ENCODE assay signal across 9 cellular contexts in genomic region chr12:31687101-31687527, GRCh38. TPM values are rescaled to one million over a fixed set of nuclear protein-coding genes. Genes with fewer than 3 reads are reported as not detected.
DNase-seq lines count a peak whose midpoint lies in the region; ATAC-seq and TF ChIP-seq lines count a peak whose summit lies in the region.
"Had no signal": no experiment of that assay in that cellular context is flagged by ENCODE, and none has a peak within 500 bp of the region (broad histone marks: within the 10 kb centered on the region; RNA-seq: fewer than 3 reads in every experiment).

No MANE protein-coding gene starts in this region.

- DNase-seq in RPMI8226, result peak; percentile 7
- DNase-seq in stimulated activated CD8-positive, alpha-beta memory T cell treated with anti-CD3 and anti-CD28 coated beads, Interleukin-4, amount 100 ng/mL, for 48 hours, result peak; percentile 27
- no peak for DNase-seq in endodermal cell
- DNase-seq: activated T-cell treated with anti-CD3 and anti-CD28 coated beads, Interleukin-2, amount 50 U/mL, for 1 hour had no signal

- no peak overlapping the region for H3K9ac ChIP-seq in endodermal cell (ENCODE audit: extremely low read depth, low read length, poor library complexity, severe bottlenecking)

- TF ChIP-seq POLR2A in GM18505 (IDR thresholded peaks at IDR 0.05; ENCODE audit: borderline replicate concordance, extremely low read depth, insufficient read depth, insufficient read length), result no peak

- peaks cover 8% of the 10 kb centered on the region for H3K4me1 Mint-ChIP-seq in endodermal cell

- H3K27ac Mint-ChIP-seq in endodermal cell, result no peak overlapping the region

- no peaks in the 10 kb centered on the region for H3K4me1 ChIP-seq in endodermal cell (ENCODE audit: control insufficient read depth, insufficient read depth, low read length)

- H3K27me3 Mint-ChIP-seq in endodermal cell (ENCODE audit: insufficient read depth), result no peaks in the 10 kb centered on the region

- no peak for TF ChIP-seq CTCF in endodermal cell (conservative IDR thresholded peaks at IDR 0.05)

- peaks cover 49% of the 10 kb centered on the region for H3K9me3 Mint-ChIP-seq in endodermal cell

- 94 to 100% methylated on average over 2 to 3 of the region's 3 CpGs for WGBS in endodermal cell (ENCODE audit: insufficient coverage in 1 of 2, insufficient read length in 1 of 2), 2 experiments

- H3K27me3 ChIP-seq in endodermal cell (ENCODE audit: control insufficient read depth, insufficient read depth, low read length, poor library complexity, severe bottlenecking), result no peaks in the 10 kb centered on the region

- no peak overlapping the region for H3K4me3 Mint-ChIP-seq in endodermal cell

- H3K27ac ChIP-seq in endodermal cell (ENCODE audit: low read depth, low read length), result no peak overlapping the region
- H3K27ac ChIP-seq: thoracic aorta had no signal

- H3K9me3 ChIP-seq in endodermal cell (ENCODE audit: control insufficient read depth, low read length), result peaks cover 22% of the 10 kb centered on the region

- ATAC-seq in GM19035 (IDR thresholded peaks at IDR 0.05; ENCODE audit: unreplicated experiment) (peak; percentile 63), HG02885 (IDR thresholded peaks at IDR 0.05; ENCODE audit: poor library complexity, unreplicated experiment) (peak; percentile 71), HG03097 (IDR thresholded peaks at IDR 0.05; ENCODE audit: low FRiP score, unreplicated experiment) (no peak), GM18505 (IDR thresholded peaks at IDR 0.05; ENCODE audit: unreplicated experiment) (no peak)

- peaks cover 4% of the 10 kb centered on the region for H3K36me3 ChIP-seq in endodermal cell (ENCODE audit: control insufficient read depth, insufficient read depth, low read length)

- H3K4me3 ChIP-seq in endodermal cell (ENCODE audit: low read length), result no peak overlapping the region
- H3K4me3 ChIP-seq: thoracic aorta had no signal

- H3K36me3 Mint-ChIP-seq in endodermal cell (ENCODE audit: low read depth), result peaks cover 71% of the 10 kb centered on the region

RNA-seq across cellular contexts. Expression of gene ETFBKMT, which starts 27.6 kb away (rescaled TPM):
- total RNA-seq in endodermal cell, result 1 to 10 TPM; 2.0 to 2.4 TPM
- 0.82 TPM for polyA plus RNA-seq in endodermal cell (2013, experiment 1 of 2)
- polyA plus RNA-seq in endodermal cell (2013, experiment 2 of 2), result 1.3 TPM

RNA-seq across cellular contexts. Expression of gene AMN1, which starts 41.7 kb away (rescaled TPM):
- 10 to 100 TPM; 12.5 to 15.2 TPM for total RNA-seq in endodermal cell
- polyA plus RNA-seq in endodermal cell (2013, experiment 1 of 2), result 16.5 TPM
- 19.7 TPM for polyA plus RNA-seq in endodermal cell (2013, experiment 2 of 2)

Comparison
In these comparisons a context has a peak if more than half of its experiments do, and no peak if none do; other contexts are left out.
1. ATAC-seq: peak in GM19035 (single experiment) and HG02885 (single experiment); none in HG03097 (single experiment) and GM18505 (single experiment).